Comparison of ENCODE assay signal across 8 cellular contexts in genomic region chr14:67815573-67816235, GRCh38. TPM values are rescaled to one million over a fixed set of nuclear protein-coding genes. Genes with fewer than 3 reads are reported as not detected.
DNase-seq lines count a peak whose midpoint lies in the region; ATAC-seq, FAIRE-seq and TF ChIP-seq lines count a peak whose summit lies in the region.

No MANE protein-coding gene starts in this region.

- ATAC-seq in body of pancreas = no peak
- no peak for ATAC-seq in right lobe of liver
- no peak for ATAC-seq in thoracic aorta (ENCODE audit: insufficient number of reproducible peaks, low FRiP score, low read depth)

- peaks cover 0 to 2% of the 10 kb centered on the region in 2 donors for H3K36me3 ChIP-seq in body of pancreas (replicated peaks in 1 of 2; ENCODE audit: insufficient read depth in 1 of 2, low read depth in 2 of 2)
- peaks cover 0 to 26% (median 3%) of the 10 kb centered on the region in 4 donors for H3K36me3 ChIP-seq in right lobe of liver
- H3K36me3 ChIP-seq in thoracic aorta = no peaks in the 10 kb centered on the region

- DNase-seq in DMS79 (lab: John Stamatoyannopoulos, UW) = peak; percentile 48
- peak; percentile 43 for DNase-seq in M059J (ENCODE audit: low read depth)
- DNase-seq in body of pancreas = no peak
- DNase-seq in right lobe of liver = no peak
- DNase-seq in thoracic aorta (ENCODE audit: low spot score) = no peak
- no peak for DNase-seq in HTR-8/SVneo (ENCODE audit: insufficient read length, low spot score)
- no peak for DNase-seq in NCI-H2081 treated with DMSO at 0.1 percent for 48 hours (lab: John Stamatoyannopoulos, UW)
- DNase-seq in GM19239 (ENCODE audit: insufficient read length, low spot score) = no peak

- intact Hi-C loops in body of pancreas (cut with DNase I) (no loop called here), right lobe of liver (cut with DNase I) (no loop called here)

- TF ChIP-seq POLR2A in body of pancreas (IDR thresholded peaks at IDR 0.05) = no peak
- no peak for TF ChIP-seq POLR2A in right lobe of liver (IDR thresholded peaks at IDR 0.05)

- peak overlapping the region in 3 of 4 donors; percentile 75 to 91 (median 78) for H3K27ac ChIP-seq in body of pancreas
- peak overlapping the region; percentile 65 to 74 (median 65) for H3K27ac ChIP-seq in right lobe of liver
- peak overlapping the region; percentile 68 to 82 for H3K27ac ChIP-seq in thoracic aorta

- H3K4me3 ChIP-seq in body of pancreas (peak overlapping the region; percentile 69 to 92), right lobe of liver (peak overlapping the region; percentile 63 to 84 (median 72)), thoracic aorta (peak overlapping the region; percentile 73)

- H3K4me1 ChIP-seq in body of pancreas (peaks cover 23% of the 10 kb centered on the region), right lobe of liver (peaks cover 0 to 15% (median 5%) of the 10 kb centered on the region in 4 donors), thoracic aorta (ENCODE audit: control insufficient read depth in 1 of 2, low read depth in 2 of 2) (peaks cover 15 to 21% of the 10 kb centered on the region in 2 donors)

- H3K9me3 ChIP-seq in body of pancreas (no peaks in the 10 kb centered on the region), right lobe of liver (no peaks in the 10 kb centered on the region), thoracic aorta (no peaks in the 10 kb centered on the region)

- 5% methylated on average over 15 of the region's 15 CpGs for WGBS in body of pancreas, 2 donors
- 4% methylated on average over 15 of the region's 15 CpGs for WGBS in right lobe of liver (ENCODE audit: insufficient coverage, low coverage, low lambda C conversion rate, missing lambda C conversion rate)

- H3K27me3 ChIP-seq in body of pancreas (no peaks in the 10 kb centered on the region), right lobe of liver (no peaks in the 10 kb centered on the region), thoracic aorta (replicated peaks; ENCODE audit: insufficient read depth) (no peaks in the 10 kb centered on the region)

- no peak for FAIRE-seq in HTR-8/SVneo (lab: Jason Lieb, UNC)
- FAIRE-seq in GM19239 (lab: Jason Lieb, UNC) = no peak

- no peak for TF ChIP-seq CTCF in body of pancreas (IDR thresholded peaks at IDR 0.05)
- no peak for TF ChIP-seq CTCF in right lobe of liver (IDR thresholded peaks at IDR 0.05)
- TF ChIP-seq CTCF in thoracic aorta (IDR thresholded peaks at IDR 0.05) = no peak

RNA-seq across cellular contexts. Expression of gene ZFYVE26, which starts 0.7 kb away (rescaled TPM):
- 14.2 and 17.8 TPM in 2 replicates for total RNA-seq in M059J (2014; rRNA removed; shearing (Covaris generic))
- 10 to 100 TPM; 11.7 to 31.0 TPM for total RNA-seq in body of pancreas
- total RNA-seq in right lobe of liver = 10 to 100 TPM in 5 of 6 experiments, 1 to 10 TPM in 1; 8.3 to 14.8 (median 11.3) TPM
- 10 to 100 TPM; 22.6 to 32.5 TPM for total RNA-seq in thoracic aorta

RNA-seq across cellular contexts. Expression of gene RAD51B, which starts 3.9 kb away (rescaled TPM):
- 19.0 and 21.9 TPM in 2 replicates for total RNA-seq in M059J (2014; rRNA removed; shearing (Covaris generic))
- total RNA-seq in body of pancreas (10 to 100 TPM; 12.2 to 29.6 TPM), right lobe of liver (1 to 10 TPM; 2.7 to 5.8 (median 4.3) TPM), thoracic aorta (10 to 100 TPM in 1 of 2 donors, 1 to 10 TPM in 1; 9.3 to 12.1 TPM)

Comparison
In these comparisons a context has a peak if more than half of its experiments do, and no peak if none do; other contexts are left out.
1. DNase-seq: peak in DMS79 (single experiment) and M059J (single experiment); none in body of pancreas (0 of 4), right lobe of liver (0 of 3), thoracic aorta (single experiment), HTR-8/SVneo (single experiment), NCI-H2081 treated with DMSO at 0.1 percent for 48 hours (single experiment) and GM19239 (single experiment).
2. Peak in every context shown above with its lines, with median percentiles within 50 percentile points of each other: H3K27ac ChIP-seq and H3K4me3 ChIP-seq.